1 cellular context compared by ENCODE assay signal in the genomic region with DNA sequence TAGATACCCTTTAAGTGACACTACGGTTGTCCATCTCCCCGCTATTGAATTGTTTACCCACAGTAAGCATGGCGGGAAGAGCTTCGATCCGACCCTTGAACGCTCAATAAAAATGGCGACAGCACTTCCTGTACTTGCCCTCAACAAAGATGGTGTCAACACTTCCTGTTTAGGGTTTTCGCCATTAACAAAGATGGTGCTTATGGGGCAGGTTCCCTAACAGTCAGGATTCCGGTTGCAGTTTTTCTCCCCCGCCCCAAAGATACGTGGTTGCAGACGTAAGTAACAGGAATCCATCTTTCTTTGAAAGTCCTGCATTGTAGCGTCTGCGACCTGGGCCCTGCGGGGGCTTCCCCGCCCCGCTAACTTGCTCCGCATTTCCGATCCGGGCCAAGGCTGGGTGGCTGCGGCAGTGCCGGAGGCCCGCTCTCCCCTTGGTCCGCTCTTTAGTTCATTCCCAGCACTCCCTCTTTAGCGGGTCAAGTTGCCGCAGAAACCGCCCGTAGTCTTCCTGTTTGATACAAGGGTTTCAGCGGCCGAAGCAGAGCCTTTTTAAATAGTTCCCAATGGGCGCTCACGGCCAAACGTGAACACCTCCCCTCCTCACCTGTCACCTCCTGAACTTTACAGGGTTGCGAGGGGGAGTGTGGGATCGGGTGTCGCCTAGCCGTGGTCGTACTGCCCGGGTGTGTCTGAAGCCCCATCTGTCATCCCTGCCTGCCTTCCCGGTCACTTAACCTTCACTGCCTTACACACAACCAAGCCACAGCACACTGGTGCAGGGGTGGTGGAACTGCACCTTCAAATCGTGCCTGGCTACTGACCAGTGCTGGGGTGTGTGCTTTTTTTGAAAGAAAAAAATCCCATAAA.
TF ChIP-seq lines count a peak whose summit lies in the region.

Gene CRADD (plus strand): TSS at position 181 of the 870 bp plus-strand sequence.

TF ChIP-seq in HepG2, 621 proteins besides CTCF, POLR2A, EP300 and RAD21 (continued from another document and continues in another):
- TF ChIP-seq ZBTB40 (IDR thresholded peaks at IDR 0.05) (0 out of 2 replicates have a peak, but pooled peaks have one; percentile 10), ZBTB40 (CRISPR knock-in tag; IDR thresholded peaks at IDR 0.05) (peak; percentile 78), ZNF839 (CRISPR knock-in tag; IDR thresholded peaks at IDR 0.05; ENCODE audit: borderline replicate concordance) (0 out of 2 replicates have a peak, but pooled peaks have one; percentile 39), CEBPG (CRISPR knock-in tag; IDR thresholded peaks at IDR 0.05) (peak; percentile 53; the same call in 1 of the 2 replicates), MED8 (CRISPR knock-in tag; IDR thresholded peaks at IDR 0.05; ENCODE audit: insufficient replicate concordance) (no peak), ZNF335 (CRISPR knock-in tag; IDR thresholded peaks at IDR 0.05) (peak; percentile 97), RFXANK (CRISPR knock-in tag; IDR thresholded peaks at IDR 0.05) (peak; percentile 59; the same call in 1 of the 2 replicates), MNT (IDR thresholded peaks at IDR 0.05) (no peak), KLF6 (CRISPR knock-in tag; IDR thresholded peaks at IDR 0.05) (peak; percentile 33; the same call in 1 of the 2 replicates), SOX6 (IDR thresholded peaks at IDR 0.05) (no peak), SOX6 (CRISPR knock-in tag; IDR thresholded peaks at IDR 0.05) (peak; percentile 63; the same call in 1 of the 2 replicates), STAT6 (CRISPR knock-in tag; IDR thresholded peaks at IDR 0.05; ENCODE audit: borderline replicate concordance) (0 out of 2 replicates have a peak, but pooled peaks have one; percentile 25), ATF7-NPFF (CRISPR knock-in tag; IDR thresholded peaks at IDR 0.05; ENCODE audit: low read depth) (peak; percentile 6; the same call in 1 of the 2 replicates), ZZZ3 (CRISPR knock-in tag; IDR thresholded peaks at IDR 0.05; ENCODE audit: borderline replicate concordance) (peak; percentile 17; the same call in 1 of the 2 replicates), ZNF501 (CRISPR knock-in tag; IDR thresholded peaks at IDR 0.05) (peak; percentile 83), ZNF550 (CRISPR knock-in tag; IDR thresholded peaks at IDR 0.05; ENCODE audit: borderline replicate concordance) (0 out of 2 replicates have a peak, but pooled peaks have one; percentile 14), MED13 (CRISPR knock-in tag; IDR thresholded peaks at IDR 0.05) (peak; percentile 12; the same call in 1 of the 2 replicates), HHEX (CRISPR knock-in tag; IDR thresholded peaks at IDR 0.05) (peak; percentile 15; the same call in 1 of the 2 replicates), ZNF639 (CRISPR knock-in tag; conservative IDR thresholded peaks at IDR 0.05) (0 out of 2 replicates have a peak, but pooled peaks have one; percentile 28), ZNF781 (CRISPR knock-in tag; IDR thresholded peaks at IDR 0.05; ENCODE audit: borderline replicate concordance, not compliant biosample characterization) (no peak), ZNF615 (CRISPR knock-in tag; IDR thresholded peaks at IDR 0.05; ENCODE audit: borderline replicate concordance) (0 out of 2 replicates have a peak, but pooled peaks have one; percentile 74), ZNF30 (CRISPR knock-in tag; IDR thresholded peaks at IDR 0.05) (peak; percentile 44; the same call in 1 of the 2 replicates), HNF4G (IDR thresholded peaks at IDR 0.05; ENCODE audit: borderline replicate concordance, low read depth, low read length) (peak; percentile 91), HNF4G (CRISPR knock-in tag; IDR thresholded peaks at IDR 0.05; ENCODE audit: borderline replicate concordance, low read depth) (no peak), ZNF776 (CRISPR knock-in tag; IDR thresholded peaks at IDR 0.05) (no peak), ZNF644 (CRISPR knock-in tag; IDR thresholded peaks at IDR 0.05; ENCODE audit: low read depth) (peak; percentile 94)
- TF ChIP-seq, protein P1, sequence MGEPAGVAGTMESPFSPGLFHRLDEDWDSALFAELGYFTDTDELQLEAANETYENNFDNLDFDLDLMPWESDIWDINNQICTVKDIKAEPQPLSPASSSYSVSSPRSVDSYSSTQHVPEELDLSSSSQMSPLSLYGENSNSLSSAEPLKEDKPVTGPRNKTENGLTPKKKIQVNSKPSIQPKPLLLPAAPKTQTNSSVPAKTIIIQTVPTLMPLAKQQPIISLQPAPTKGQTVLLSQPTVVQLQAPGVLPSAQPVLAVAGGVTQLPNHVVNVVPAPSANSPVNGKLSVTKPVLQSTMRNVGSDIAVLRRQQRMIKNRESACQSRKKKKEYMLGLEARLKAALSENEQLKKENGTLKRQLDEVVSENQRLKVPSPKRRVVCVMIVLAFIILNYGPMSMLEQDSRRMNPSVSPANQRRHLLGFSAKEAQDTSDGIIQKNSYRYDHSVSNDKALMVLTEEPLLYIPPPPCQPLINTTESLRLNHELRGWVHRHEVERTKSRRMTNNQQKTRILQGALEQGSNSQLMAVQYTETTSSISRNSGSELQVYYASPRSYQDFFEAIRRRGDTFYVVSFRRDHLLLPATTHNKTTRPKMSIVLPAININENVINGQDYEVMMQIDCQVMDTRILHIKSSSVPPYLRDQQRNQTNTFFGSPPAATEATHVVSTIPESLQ (CRISPR knock-in tag; conservative IDR thresholded peaks at IDR 0.05): no peak
- TF ChIP-seq, protein P2, sequence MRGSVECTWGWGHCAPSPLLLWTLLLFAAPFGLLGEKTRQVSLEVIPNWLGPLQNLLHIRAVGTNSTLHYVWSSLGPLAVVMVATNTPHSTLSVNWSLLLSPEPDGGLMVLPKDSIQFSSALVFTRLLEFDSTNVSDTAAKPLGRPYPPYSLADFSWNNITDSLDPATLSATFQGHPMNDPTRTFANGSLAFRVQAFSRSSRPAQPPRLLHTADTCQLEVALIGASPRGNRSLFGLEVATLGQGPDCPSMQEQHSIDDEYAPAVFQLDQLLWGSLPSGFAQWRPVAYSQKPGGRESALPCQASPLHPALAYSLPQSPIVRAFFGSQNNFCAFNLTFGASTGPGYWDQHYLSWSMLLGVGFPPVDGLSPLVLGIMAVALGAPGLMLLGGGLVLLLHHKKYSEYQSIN (CRISPR knock-in tag; IDR thresholded peaks at IDR 0.05; ENCODE audit: borderline replicate concordance): no peak
- TF ChIP-seq, protein P3, sequence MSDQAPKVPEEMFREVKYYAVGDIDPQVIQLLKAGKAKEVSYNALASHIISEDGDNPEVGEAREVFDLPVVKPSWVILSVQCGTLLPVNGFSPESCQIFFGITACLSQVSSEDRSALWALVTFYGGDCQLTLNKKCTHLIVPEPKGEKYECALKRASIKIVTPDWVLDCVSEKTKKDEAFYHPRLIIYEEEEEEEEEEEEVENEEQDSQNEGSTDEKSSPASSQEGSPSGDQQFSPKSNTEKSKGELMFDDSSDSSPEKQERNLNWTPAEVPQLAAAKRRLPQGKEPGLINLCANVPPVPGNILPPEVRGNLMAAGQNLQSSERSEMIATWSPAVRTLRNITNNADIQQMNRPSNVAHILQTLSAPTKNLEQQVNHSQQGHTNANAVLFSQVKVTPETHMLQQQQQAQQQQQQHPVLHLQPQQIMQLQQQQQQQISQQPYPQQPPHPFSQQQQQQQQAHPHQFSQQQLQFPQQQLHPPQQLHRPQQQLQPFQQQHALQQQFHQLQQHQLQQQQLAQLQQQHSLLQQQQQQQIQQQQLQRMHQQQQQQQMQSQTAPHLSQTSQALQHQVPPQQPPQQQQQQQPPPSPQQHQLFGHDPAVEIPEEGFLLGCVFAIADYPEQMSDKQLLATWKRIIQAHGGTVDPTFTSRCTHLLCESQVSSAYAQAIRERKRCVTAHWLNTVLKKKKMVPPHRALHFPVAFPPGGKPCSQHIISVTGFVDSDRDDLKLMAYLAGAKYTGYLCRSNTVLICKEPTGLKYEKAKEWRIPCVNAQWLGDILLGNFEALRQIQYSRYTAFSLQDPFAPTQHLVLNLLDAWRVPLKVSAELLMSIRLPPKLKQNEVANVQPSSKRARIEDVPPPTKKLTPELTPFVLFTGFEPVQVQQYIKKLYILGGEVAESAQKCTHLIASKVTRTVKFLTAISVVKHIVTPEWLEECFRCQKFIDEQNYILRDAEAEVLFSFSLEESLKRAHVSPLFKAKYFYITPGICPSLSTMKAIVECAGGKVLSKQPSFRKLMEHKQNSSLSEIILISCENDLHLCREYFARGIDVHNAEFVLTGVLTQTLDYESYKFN (CRISPR knock-in tag; conservative IDR thresholded peaks at IDR 0.05): peak; percentile 70
